ENCODE assay signal across 8 cellular contexts in the genomic region with DNA sequence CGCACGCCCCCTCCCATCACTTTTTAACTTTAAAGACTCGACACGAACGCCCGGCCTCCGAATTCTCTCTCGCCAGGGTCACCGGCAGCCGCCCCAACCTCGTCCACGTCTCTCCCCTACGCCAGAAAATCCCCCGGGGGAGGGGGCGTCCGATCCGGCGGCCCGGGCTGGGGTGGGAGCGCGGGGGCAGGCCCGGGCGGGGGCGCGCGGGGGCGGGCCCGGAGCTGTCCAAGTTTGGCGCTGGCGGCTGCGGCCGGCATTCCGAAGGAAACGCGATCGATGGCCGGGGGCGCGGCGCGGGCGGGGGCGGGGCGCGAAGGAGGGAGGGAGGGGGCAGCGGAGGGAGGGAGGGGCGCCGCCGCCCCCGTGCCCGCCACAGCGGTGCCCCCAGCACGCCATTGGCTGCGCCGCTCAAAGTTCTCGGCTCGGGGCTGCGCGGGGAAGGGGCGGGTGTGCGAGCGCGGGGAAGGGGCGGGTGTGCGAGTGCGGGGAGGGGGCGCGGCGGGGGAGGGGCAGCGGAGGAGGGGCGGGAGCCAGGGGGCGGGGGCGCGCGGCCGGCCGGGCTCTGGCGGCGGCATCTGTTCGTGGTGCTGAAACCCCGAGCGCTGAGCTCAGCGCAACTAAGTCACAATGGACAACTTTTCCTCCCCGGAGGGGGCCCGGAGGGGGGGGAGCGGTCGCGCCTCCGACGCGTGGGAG. TPM values are rescaled to one million over a fixed set of nuclear protein-coding genes. Genes with fewer than 3 reads are reported as not detected.
A peak's percentile ranks its signal among the peaks of the same experiment; 100 is the strongest.
DNase-seq lines count a peak whose midpoint lies in the region; ATAC-seq and TF ChIP-seq lines count a peak whose summit lies in the region.

No MANE protein-coding gene starts in this region.

- TF ChIP-seq CTCF in retinal pigment epithelial cell (conservative IDR thresholded peaks at IDR 0.05; ENCODE audit: low read depth, low read length), result no peak

- H3K4me3 ChIP-seq in retinal pigment epithelial cell (ENCODE audit: low read length), result peak overlapping the region; percentile 8

- no peaks in the 10 kb centered on the region; the same call in 1 of the 2 replicates for H3K9me3 ChIP-seq in ES-I3 (ENCODE audit: control insufficient read depth, insufficient read depth, low read length)

- H3K4me1 ChIP-seq in ES-I3 (ENCODE audit: insufficient read depth, low read length), result peaks cover 17% of the 10 kb centered on the region

- no peak for ATAC-seq in GM18511 (IDR thresholded peaks at IDR 0.05; ENCODE audit: unreplicated experiment)
- no peak for ATAC-seq in HG03565 (IDR thresholded peaks at IDR 0.05; ENCODE audit: unreplicated experiment)

- intact Hi-C loops in head of caudate nucleus (cut with DNase I), result no loop called here

- DNase-seq in SK-N-DZ (ENCODE audit: low spot score) (peak; percentile 77), head of caudate nucleus (peak in 34 of 42 donors; percentile 22 to 79 (median 45)), retinal pigment epithelial cell (ENCODE audit: low read depth) (no peak), RPMI8226 (no peak), HK-2 (ENCODE audit: unreplicated experiment) (no peak)

- H3K9ac ChIP-seq in ES-I3 (ENCODE audit: low read depth, low read length), result peak overlapping the region; percentile 98

- peaks cover 23% of the 10 kb centered on the region for H3K36me3 ChIP-seq in ES-I3 (ENCODE audit: insufficient read depth, low read length)

RNA-seq across cellular contexts. Expression of a gene that starts 2.4 kb away (rescaled TPM):
- 26.9 and 27.5 TPM in 2 replicates for polyA plus RNA-seq in SK-N-DZ (2014; cell fraction: cytosol; rRNA removed)
- polyA plus RNA-seq in SK-N-DZ (2014; cell fraction: nucleus; rRNA removed), result 21.9 and 22.2 TPM in 2 replicates

Comparison
In these comparisons a context has a peak if more than half of its experiments do, and no peak if none do; other contexts are left out.
1. DNase-seq: peak in SK-N-DZ (single experiment) and head of caudate nucleus (34 of 42); none in retinal pigment epithelial cell (single experiment), RPMI8226 (single experiment) and HK-2 (single experiment).